1 cellular context compared by ENCODE assay signal in the genomic region with DNA sequence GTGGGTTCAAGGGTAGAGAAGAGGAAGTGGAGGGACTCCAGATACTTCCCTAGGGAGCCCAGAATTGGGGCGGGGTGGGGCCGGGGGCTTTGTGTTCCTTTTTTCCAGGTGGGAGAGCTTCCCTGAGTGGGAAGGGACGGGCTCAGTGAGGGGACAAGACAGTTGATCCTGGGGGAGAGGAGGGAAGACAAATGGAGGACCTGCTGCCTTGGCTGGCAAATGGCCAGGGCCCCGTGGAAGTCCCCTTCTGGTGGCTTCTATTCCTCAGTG.
A peak's percentile ranks its signal among the peaks of the same experiment; 100 is the strongest.
TF ChIP-seq lines count a peak whose summit lies in the region.

No MANE protein-coding gene starts in this region.

TF ChIP-seq in GM12878, 131 proteins besides CTCF, POLR2A, EP300 and RAD21:
- TF ChIP-seq PAX5 (IDR thresholded peaks at IDR 0.05; ENCODE audit: borderline replicate concordance, low read depth, low read length) = no peak
- 0 out of 2 replicates have a peak, but pooled peaks have one; percentile 61 for TF ChIP-seq BACH1 (IDR thresholded peaks at IDR 0.05; ENCODE audit: borderline replicate concordance)
- TF ChIP-seq, protein P1, sequence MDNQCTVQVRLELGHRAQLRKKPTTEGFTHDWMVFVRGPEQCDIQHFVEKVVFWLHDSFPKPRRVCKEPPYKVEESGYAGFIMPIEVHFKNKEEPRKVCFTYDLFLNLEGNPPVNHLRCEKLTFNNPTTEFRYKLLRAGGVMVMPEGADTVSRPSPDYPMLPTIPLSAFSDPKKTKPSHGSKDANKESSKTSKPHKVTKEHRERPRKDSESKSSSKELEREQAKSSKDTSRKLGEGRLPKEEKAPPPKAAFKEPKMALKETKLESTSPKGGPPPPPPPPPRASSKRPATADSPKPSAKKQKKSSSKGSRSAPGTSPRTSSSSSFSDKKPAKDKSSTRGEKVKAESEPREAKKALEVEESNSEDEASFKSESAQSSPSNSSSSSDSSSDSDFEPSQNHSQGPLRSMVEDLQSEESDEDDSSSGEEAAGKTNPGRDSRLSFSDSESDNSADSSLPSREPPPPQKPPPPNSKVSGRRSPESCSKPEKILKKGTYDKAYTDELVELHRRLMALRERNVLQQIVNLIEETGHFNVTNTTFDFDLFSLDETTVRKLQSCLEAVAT (IDR thresholded peaks at IDR 0.05) = no peak
- no peak for TF ChIP-seq NBN (IDR thresholded peaks at IDR 0.05)
- TF ChIP-seq, protein P2, sequence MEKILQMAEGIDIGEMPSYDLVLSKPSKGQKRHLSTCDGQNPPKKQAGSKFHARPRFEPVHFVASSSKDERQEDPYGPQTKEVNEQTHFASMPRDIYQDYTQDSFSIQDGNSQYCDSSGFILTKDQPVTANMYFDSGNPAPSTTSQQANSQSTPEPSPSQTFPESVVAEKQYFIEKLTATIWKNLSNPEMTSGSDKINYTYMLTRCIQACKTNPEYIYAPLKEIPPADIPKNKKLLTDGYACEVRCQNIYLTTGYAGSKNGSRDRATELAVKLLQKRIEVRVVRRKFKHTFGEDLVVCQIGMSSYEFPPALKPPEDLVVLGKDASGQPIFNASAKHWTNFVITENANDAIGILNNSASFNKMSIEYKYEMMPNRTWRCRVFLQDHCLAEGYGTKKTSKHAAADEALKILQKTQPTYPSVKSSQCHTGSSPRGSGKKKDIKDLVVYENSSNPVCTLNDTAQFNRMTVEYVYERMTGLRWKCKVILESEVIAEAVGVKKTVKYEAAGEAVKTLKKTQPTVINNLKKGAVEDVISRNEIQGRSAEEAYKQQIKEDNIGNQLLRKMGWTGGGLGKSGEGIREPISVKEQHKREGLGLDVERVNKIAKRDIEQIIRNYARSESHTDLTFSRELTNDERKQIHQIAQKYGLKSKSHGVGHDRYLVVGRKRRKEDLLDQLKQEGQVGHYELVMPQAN (conservative IDR thresholded peaks at IDR 0.05) = no peak
- peak; percentile 94 for TF ChIP-seq SMAD1 (IDR thresholded peaks at IDR 0.05; ENCODE audit: low read depth, partially characterized antibody)
- TF ChIP-seq HDAC6 (IDR thresholded peaks at IDR 0.05; ENCODE audit: unreplicated experiment) = no peak
- TF ChIP-seq HDGF (IDR thresholded peaks at IDR 0.05) = 0 out of 2 replicates have a peak, but pooled peaks have one; percentile 6
- TF ChIP-seq, protein P3, sequence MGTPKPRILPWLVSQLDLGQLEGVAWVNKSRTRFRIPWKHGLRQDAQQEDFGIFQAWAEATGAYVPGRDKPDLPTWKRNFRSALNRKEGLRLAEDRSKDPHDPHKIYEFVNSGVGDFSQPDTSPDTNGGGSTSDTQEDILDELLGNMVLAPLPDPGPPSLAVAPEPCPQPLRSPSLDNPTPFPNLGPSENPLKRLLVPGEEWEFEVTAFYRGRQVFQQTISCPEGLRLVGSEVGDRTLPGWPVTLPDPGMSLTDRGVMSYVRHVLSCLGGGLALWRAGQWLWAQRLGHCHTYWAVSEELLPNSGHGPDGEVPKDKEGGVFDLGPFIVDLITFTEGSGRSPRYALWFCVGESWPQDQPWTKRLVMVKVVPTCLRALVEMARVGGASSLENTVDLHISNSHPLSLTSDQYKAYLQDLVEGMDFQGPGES (IDR thresholded peaks at IDR 0.05) = no peak
- no peak for TF ChIP-seq FOXM1 (IDR thresholded peaks at IDR 0.05; ENCODE audit: low read depth, low read length)
- no peak for TF ChIP-seq ZBED1 (IDR thresholded peaks at IDR 0.05; ENCODE audit: borderline replicate concordance)
